Comparison of ENCODE assay signal across 20 cellular contexts in the genomic region with DNA sequence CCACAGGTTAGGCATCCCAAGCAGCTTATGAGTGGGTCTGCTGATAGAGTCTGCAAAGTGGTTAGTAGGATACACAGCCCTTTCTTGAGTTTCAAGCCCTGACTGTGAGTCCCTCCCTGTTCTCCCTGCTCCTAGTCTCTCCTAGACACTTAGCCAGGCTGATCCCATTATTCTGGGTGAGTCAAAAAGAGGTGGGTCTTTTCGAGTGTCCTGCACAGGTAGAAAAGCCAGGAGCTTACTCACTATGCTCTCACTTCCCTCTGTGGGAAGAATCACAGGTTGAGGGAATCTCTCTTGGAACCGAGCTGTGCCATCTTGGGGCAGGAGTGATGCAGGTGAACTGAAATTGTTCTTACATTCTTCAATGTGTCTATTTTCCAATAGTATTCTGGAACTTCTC.
"Had no signal": no experiment of that assay in that cellular context is flagged by ENCODE, and none has a peak within 500 bp of the region (broad histone marks: within the 10 kb centered on the region; RNA-seq: fewer than 3 reads in every experiment).

No MANE protein-coding gene starts in this region.

- H3K4me2 ChIP-seq: SK-N-SH had no signal

- H3K27ac ChIP-seq: RWPE1 had no signal

- DNase-seq: IMR-90, Kasumi-1, KG1, MM.1S, NCI-H1092 treated with DMSO at 0.1 percent for 48 hours, NCI-H1436, NCI-H187, NCI-H2029, NCI-H2081 treated with DMSO at 0.1 percent for 48 hours, NCI-H2171, NCI-H226, NCI-H446, NCI-H510A, NCI-H524 treated with DMSO at 0.1 percent for 48 hours, NCI-H69, NCI-H774, SHP77, SK-N-SH had no signal

- ATAC-seq: Panc1 had no signal

- H3K9ac ChIP-seq: SK-N-SH had no signal
